In genomic region chr12:50258167-50258551, GRCh38 we compare ENCODE assay signal across 12 cellular contexts. TPM values are rescaled to one million over a fixed set of nuclear protein-coding genes. Genes with fewer than 3 reads are reported as not detected.
A peak's percentile ranks its signal among the peaks of the same experiment; 100 is the strongest.
DNase-seq lines count a peak whose midpoint lies in the region; FAIRE-seq and TF ChIP-seq lines count a peak whose summit lies in the region.
"Had no signal": no experiment of that assay in that cellular context is flagged by ENCODE, and none has a peak within 500 bp of the region (broad histone marks: within the 10 kb centered on the region; RNA-seq: fewer than 3 reads in every experiment).

No MANE protein-coding gene starts in this region.

- no peak for TF ChIP-seq CTCF in breast epithelium (IDR thresholded peaks at IDR 0.05)
- TF ChIP-seq CTCF in kidney (IDR thresholded peaks at IDR 0.05; ENCODE audit: borderline replicate concordance, extremely low read depth, insufficient read depth) = no peak

- no peaks in the 10 kb centered on the region for H3K9me3 ChIP-seq in breast epithelium
- H3K9me3 ChIP-seq in kidney (ENCODE audit: control insufficient read depth in 1 of 2, low read length in 2 of 2) = no peaks in the 10 kb centered on the region
- no peaks in the 10 kb centered on the region for H3K9me3 ChIP-seq in skeletal muscle satellite cell (replicated peaks; ENCODE audit: low read length)

- H3K36me3 ChIP-seq in breast epithelium (no peaks in the 10 kb centered on the region), kidney (ENCODE audit: control insufficient read depth in 1 of 2, insufficient read depth in 2 of 2, low read length in 2 of 2) (no peaks in the 10 kb centered on the region), skeletal muscle satellite cell (ENCODE audit: insufficient read depth, low read length) (no peaks in the 10 kb centered on the region)
- H3K36me3 ChIP-seq: WERI-Rb-1 had no signal

- intact Hi-C loops in breast epithelium (cut with DNase I; ENCODE audit: low total_unique reads) = no loop called here
- intact Hi-C loops in kidney (cut with DNase I) = no loop called here

- FAIRE-seq in kidney (lab: Jason Lieb, UNC) = no peak

- DNase-seq in G401 (ENCODE audit: low spot score) (peak; percentile 82), breast epithelium (ENCODE audit: low spot score in 2 of 2) (peak in 1 of 2 donors; percentile 52), kidney (no peak), NCI-H510A (lab: John Stamatoyannopoulos, UW) (no peak), NCI-H526 (lab: John Stamatoyannopoulos, UW) (no peak), NCI-H226 (no peak), NCI-H2227 treated with DMSO at 0.1 percent for 48 hours (lab: John Stamatoyannopoulos, UW) (no peak)
- DNase-seq: cortex of kidney, NCI-H1092, nephron progenitor cell, WERI-Rb-1 had no signal

- in situ Hi-C loops in G401 (cut with HindIII; ENCODE audit: low sequenced_read_pairs) = no loop called here

- H3K4me1 ChIP-seq in breast epithelium = peaks cover 0 to 25% of the 10 kb centered on the region in 2 donors
- H3K4me1 ChIP-seq in kidney (ENCODE audit: control insufficient read depth in 1 of 2, insufficient read depth in 1 of 2, low read depth in 1 of 2, low read length in 2 of 2) = peaks cover 6 to 9% of the 10 kb centered on the region in 2 donors
- H3K4me1 ChIP-seq in skeletal muscle satellite cell (ENCODE audit: control insufficient read depth, insufficient read depth, low read length) = peaks cover 18% of the 10 kb centered on the region

- H3K27ac ChIP-seq in breast epithelium (peak overlapping the region; percentile 52 to 78), kidney (ENCODE audit: low read depth in 2 of 2, low read length in 2 of 2) (peak overlapping the region; percentile 12 to 36)
- H3K27ac ChIP-seq: WERI-Rb-1 had no signal

- peak overlapping the region; percentile 16 for H3K4me2 ChIP-seq in skeletal muscle satellite cell (ENCODE audit: low read length)

- no peak for TF ChIP-seq POLR2A in breast epithelium (IDR thresholded peaks at IDR 0.05)

- H3K4me3 ChIP-seq in breast epithelium (no peak overlapping the region), kidney (ENCODE audit: low read length in 2 of 2) (no peak overlapping the region), skeletal muscle satellite cell (ENCODE audit: low read length) (no peak overlapping the region)

- no peak overlapping the region for H3K9ac ChIP-seq in kidney (ENCODE audit: low read length in 2 of 2)
- H3K9ac ChIP-seq in skeletal muscle satellite cell (ENCODE audit: low read depth, low read length) = no peak overlapping the region

- H3K27me3 ChIP-seq in breast epithelium (no peaks in the 10 kb centered on the region), skeletal muscle satellite cell (ENCODE audit: control insufficient read depth, insufficient read depth, low read length) (no peaks in the 10 kb centered on the region)

RNA-seq across cellular contexts. Expression of gene LIMA1, which starts 25.2 kb away (rescaled TPM):
- 14.5 and 33.7 TPM in 2 replicates for total RNA-seq in G401 (2014; rRNA removed; shearing (Covaris generic))
- total RNA-seq in breast epithelium (100 to 1,000 TPM; 128 to 162 (median 156) TPM), kidney (76.1 TPM)
- polyA plus RNA-seq in kidney (ENCODE audit: insufficient read depth, low read depth, low replicate concordance) = 43.1 TPM
- total RNA-seq in skeletal muscle satellite cell (2012; rRNA removed) = 86.7 and 113 TPM in 2 replicates
